Comparison of ENCODE assay signal across 9 cellular contexts in the genomic region with DNA sequence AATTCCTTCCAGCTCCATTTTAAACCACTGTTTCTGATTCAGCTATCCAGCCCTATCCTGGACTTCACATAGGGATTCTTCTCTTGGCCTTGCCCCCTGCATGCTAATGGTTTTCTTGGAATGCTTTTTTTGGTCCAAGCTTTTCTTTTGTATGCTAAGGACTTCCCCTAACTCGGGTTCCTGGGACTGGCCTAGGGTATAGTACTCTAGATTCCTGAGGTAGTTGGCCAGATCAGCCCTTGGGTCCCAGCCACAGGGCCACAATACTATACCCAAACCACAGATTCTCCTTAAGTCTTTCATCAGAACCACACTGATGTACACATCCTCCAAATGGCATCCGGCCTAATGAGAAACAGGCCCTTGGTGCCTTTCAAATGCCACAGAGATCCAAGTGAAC. TPM values are rescaled to one million over a fixed set of nuclear protein-coding genes. Genes with fewer than 3 reads are reported as not detected.
DNase-seq lines count a peak whose midpoint lies in the region; ATAC-seq and TF ChIP-seq lines count a peak whose summit lies in the region.
"Had no signal": no experiment of that assay in that cellular context is flagged by ENCODE, and none has a peak within 500 bp of the region (broad histone marks: within the 10 kb centered on the region; RNA-seq: fewer than 3 reads in every experiment).

No MANE protein-coding gene starts in this region.

- intact Hi-C loops in testis (cut with DNase I; ENCODE audit: low total_unique reads): no loop called here

- no peaks in the 10 kb centered on the region for H3K27me3 ChIP-seq in Karpas-422 (ENCODE audit: low read length)
- H3K27me3 ChIP-seq in testis: no peaks in the 10 kb centered on the region

- no peaks in the 10 kb centered on the region for H4K20me1 ChIP-seq in Karpas-422 (ENCODE audit: insufficient read depth, low read depth, low read length)

- H3K27ac ChIP-seq in Karpas-422 (ENCODE audit: low read length) (peak overlapping the region; percentile 48), testis (no peak overlapping the region)

- H3K36me3 ChIP-seq in Karpas-422 (ENCODE audit: insufficient read depth, low read length): no peaks in the 10 kb centered on the region
- H3K36me3 ChIP-seq in testis (ENCODE audit: low read depth, missing control alignments): no peaks in the 10 kb centered on the region

- WGBS in testis, 2 donors: 66 to 86% methylated on average over 2 of the region's 2 CpGs

- no peaks in the 10 kb centered on the region for H3K9me2 ChIP-seq in Karpas-422 (replicated peaks; ENCODE audit: insufficient read depth, low read length)

- peak overlapping the region; percentile 94 for H3K4me2 ChIP-seq in Karpas-422 (ENCODE audit: low read depth, low read length, poor library complexity, severe bottlenecking)

- no peak overlapping the region for H2AFZ ChIP-seq in Karpas-422 (ENCODE audit: low read length)

- DNase-seq in EH (ENCODE audit: low read depth) (peak; percentile 99), Karpas-422 (no peak), astrocyte of the spinal cord (ENCODE audit: low read depth, low spot score) (peak; percentile 92), renal cortical epithelial cell (ENCODE audit: low read depth) (peak; percentile 68), testis (no peak), NCI-H524 (lab: John Stamatoyannopoulos, UW) (no peak), DMS53 treated with DMSO at 0.1 percent for 48 hours (lab: John Stamatoyannopoulos, UW; ENCODE audit: unreplicated experiment) (no peak)
- DNase-seq: OCI-M1 had no signal

- TF ChIP-seq CTCF in astrocyte of the spinal cord (IDR thresholded peaks at IDR 0.05; ENCODE audit: low read depth, low read length): no peak
- no peak for TF ChIP-seq CTCF in testis (IDR thresholded peaks at IDR 0.05)

- in situ Hi-C loops in astrocyte of the spinal cord (cut with HindIII; ENCODE audit: low sequenced_read_pairs): no loop called here

- no peak for TF ChIP-seq POLR2A in testis (IDR thresholded peaks at IDR 0.05)

- peaks cover 79% of the 10 kb centered on the region for H3K79me2 ChIP-seq in Karpas-422 (ENCODE audit: low read length)

- H3K4me3 ChIP-seq in Karpas-422 (ENCODE audit: low read length) (peak overlapping the region; percentile 35; the same call in 1 of the 2 replicates), astrocyte of the spinal cord (ENCODE audit: low read depth, low read length) (no peak overlapping the region), testis (no peak overlapping the region)

- H3K4me1 ChIP-seq in Karpas-422 (ENCODE audit: low read length) (peaks cover 37% of the 10 kb centered on the region), testis (peaks cover 13% of the 10 kb centered on the region)

- no peak for ATAC-seq in GM18511 (IDR thresholded peaks at IDR 0.05; ENCODE audit: unreplicated experiment)

- no peaks in the 10 kb centered on the region for H3K9me3 ChIP-seq in Karpas-422 (ENCODE audit: low read length)
- H3K9me3 ChIP-seq in testis: no peaks in the 10 kb centered on the region

- H3K9ac ChIP-seq in Karpas-422 (ENCODE audit: low read length): peak overlapping the region; percentile 24; the same call in 1 of the 2 replicates

RNA-seq across cellular contexts. Expression of gene FYCO1, which starts 2.8 kb away (rescaled TPM):
- 7.3 and 7.4 TPM in 2 replicates for total RNA-seq in Karpas-422 (2014; rRNA removed; shearing (Covaris generic); ENCODE audit: low replicate concordance)
- total RNA-seq in renal cortical epithelial cell (11.1 and 46.2 TPM in 2 replicates), testis (10 to 100 TPM; 21.7 to 24.2 TPM)
- polyA plus RNA-seq in testis (ENCODE audit: insufficient read depth, low read depth, low replicate concordance): 12.8 TPM

RNA-seq across cellular contexts. Expression of gene XCR1, which starts 34.5 kb away (rescaled TPM):
- total RNA-seq in Karpas-422 (2014; rRNA removed; shearing (Covaris generic); ENCODE audit: low replicate concordance): not detected in 2 replicates
- not detected in 2 replicates for total RNA-seq in renal cortical epithelial cell
- under 1 TPM; 0.06 to 0.16 TPM for total RNA-seq in testis
- polyA plus RNA-seq in testis (ENCODE audit: insufficient read depth, low read depth, low replicate concordance): 0.34 TPM

RNA-seq across cellular contexts. Expression of gene CXCR6, which starts 49.6 kb away (rescaled TPM):
- not detected in 2 replicates for total RNA-seq in Karpas-422 (2014; rRNA removed; shearing (Covaris generic); ENCODE audit: low replicate concordance)
- total RNA-seq in renal cortical epithelial cell: not detected in 2 replicates
- under 1 TPM; 0.16 to 0.62 TPM for total RNA-seq in testis
- 2.1 TPM for polyA plus RNA-seq in testis (ENCODE audit: insufficient read depth, low read depth, low replicate concordance)

Comparison
In these comparisons a context has a peak if more than half of its experiments do, and no peak if none do; other contexts are left out.
1. DNase-seq: peak in EH (single experiment), astrocyte of the spinal cord (single experiment) and renal cortical epithelial cell (single experiment); none in Karpas-422 (single experiment), testis (single experiment), NCI-H524 (0 of 2) and DMS53 treated with DMSO at 0.1 percent for 48 hours (single experiment).